9 cellular contexts compared by ENCODE assay signal in genomic region chr9:88106492-88106891, GRCh38. TPM values are rescaled to one million over a fixed set of nuclear protein-coding genes. Genes with fewer than 3 reads are reported as not detected.
DNase-seq lines count a peak whose midpoint lies in the region; ATAC-seq, FAIRE-seq and TF ChIP-seq lines count a peak whose summit lies in the region.
"Had no signal": no experiment of that assay in that cellular context is flagged by ENCODE, and none has a peak within 500 bp of the region (broad histone marks: within the 10 kb centered on the region; RNA-seq: fewer than 3 reads in every experiment).

No MANE protein-coding gene starts in this region.

- 3% methylated on average over 4 of the region's 4 CpGs for whole genome bisulfite sequencing in GM12878 (ENCODE audit: insufficient coverage, insufficient replicate concordance, low lambda C conversion rate, missing lambda C conversion rate)
- 23% methylated on average over 4 of the region's 4 CpGs for WGBS in right lobe of liver (ENCODE audit: insufficient coverage, low coverage, low lambda C conversion rate, missing lambda C conversion rate)

- DNase-seq in D721Med (ENCODE audit: insufficient read length, low spot score) (no peak), KBM-7 (peak; percentile 44), GM12878 (ENCODE audit: low read depth, low spot score) (no peak), right lobe of liver (no peak), GM20000 (ENCODE audit: low spot score) (no peak), NCI-H1436 (lab: John Stamatoyannopoulos, UW) (no peak)

- H3K9me3 ChIP-seq in GM12878 (replicated peaks; ENCODE audit: control insufficient read depth, insufficient read depth, low read length) (no peaks in the 10 kb centered on the region; the same call in 2 of the 3 replicates), right lobe of liver (no peaks in the 10 kb centered on the region)

- H3K27me3 ChIP-seq in GM12878 (replicated peaks in 1 of 2; ENCODE audit: control insufficient read depth in 2 of 2, insufficient read depth in 2 of 2, low read length in 1 of 2) (no peaks in the 10 kb centered on the region), right lobe of liver (no peaks in the 10 kb centered on the region)

- H4K20me1 ChIP-seq in GM12878 (ENCODE audit: control insufficient read depth, insufficient read depth): no peaks in the 10 kb centered on the region

- H3K4me3 ChIP-seq in GM12878 (no peak overlapping the region), right lobe of liver (no peak overlapping the region)

- in situ Hi-C loops in KBM-7 (cut with MboI; ENCODE audit: low pct_unique_long_range_greater_than_20kb, low sequenced_read_pairs): no loop called here
- in situ Hi-C loops in GM12878 (cut with MboI): no loop called here

- no peak overlapping the region for H3K4me2 ChIP-seq in GM12878 (ENCODE audit: control insufficient read depth, insufficient read depth)

- no peaks in the 10 kb centered on the region for H3K36me3 ChIP-seq in GM12878 (ENCODE audit: control insufficient read depth in 2 of 2, insufficient read depth in 2 of 2, low read length in 1 of 2)
- no peaks in the 10 kb centered on the region for H3K36me3 ChIP-seq in right lobe of liver

- H3K79me2 ChIP-seq in GM12878 (ENCODE audit: control insufficient read depth, insufficient read depth, low read length): no peaks in the 10 kb centered on the region

- TF ChIP-seq RAD21 in GM12878 (IDR thresholded peaks at IDR 0.05; ENCODE audit: insufficient read depth, low read depth, low read length): peak; percentile 41

- POLR2A ChIA-PET in GM12878 (lab: Charles Lee): no interaction called here

- ATAC-seq in GM12878 (no peak), right lobe of liver (peak; percentile 82 to 99 (median 92)), HG02870 (IDR thresholded peaks at IDR 0.05; ENCODE audit: unreplicated experiment) (no peak), HG03439 (IDR thresholded peaks at IDR 0.05; ENCODE audit: unreplicated experiment) (no peak)

- TF ChIP-seq POLR2A in GM12878 (IDR thresholded peaks at IDR 0.05; ENCODE audit: low read depth, low read length): no peak
- TF ChIP-seq POLR2A in right lobe of liver (IDR thresholded peaks at IDR 0.05): no peak

- RAD21 ChIA-PET in GM12878 (lab: Charles Lee; ENCODE audit: unreplicated experiment): no interaction called here

- no peak overlapping the region for H3K9ac ChIP-seq in GM12878 (ENCODE audit: control insufficient read depth, insufficient read depth, low read length)

- no peak overlapping the region for H3K27ac ChIP-seq in GM12878 (ENCODE audit: control insufficient read depth, insufficient read depth)
- no peak overlapping the region for H3K27ac ChIP-seq in right lobe of liver

- no peak for TF ChIP-seq EP300 in GM12878 (IDR thresholded peaks at IDR 0.05; ENCODE audit: borderline replicate concordance in 1 of 2, control insufficient read depth in 1 of 2, low read depth in 2 of 2, low read length in 2 of 2)

- FAIRE-seq in D721Med (lab: Jason Lieb, UNC): no peak
- no peak for FAIRE-seq in GM12878 (lab: Jason Lieb, UNC)

- TF ChIP-seq CTCF in D721Med (IDR thresholded peaks at IDR 0.05; ENCODE audit: insufficient read depth, missing control alignments) (peak; percentile 43), GM12878 (IDR thresholded peaks at IDR 0.05 in 2 of 3, conservative IDR thresholded peaks at IDR 0.05 in 1 of 3; ENCODE audit: control insufficient read depth in 2 of 3, extremely low read depth in 1 of 3, insufficient read depth in 1 of 3, low read depth in 3 of 3, low read length in 3 of 3) (peak in 2 of 3 experiments; percentile 4 to 27; a peak in 3 of 6 replicates), right lobe of liver (IDR thresholded peaks at IDR 0.05) (peak; percentile 58 to 82 (median 64)), GM20000 (IDR thresholded peaks at IDR 0.05; ENCODE audit: extremely low read depth, missing control alignments) (no peak)

- H2AFZ ChIP-seq in GM12878 (ENCODE audit: control insufficient read depth, low read depth, low read length): no peak overlapping the region

- intact Hi-C loops in GM12878 (cut with micrococcal nuclease; ENCODE audit: unreplicated experiment): no loop called here
- intact Hi-C loops in right lobe of liver (cut with DNase I): loop anchor here in 1 of 2 donors (5.0 kb wide), 1 partner anchor 471 kb away; no protein-coding TSS in a partner anchor

- CTCF ChIA-PET in GM12878 (lab: Yijun Ruan, JAX): no interaction called here

- BruUV-seq in GM12878 (replicated peaks; lab: Mats Ljungman, UMichigan): no TSS peak

- no peaks in the 10 kb centered on the region for H3K4me1 ChIP-seq in GM12878 (ENCODE audit: control insufficient read depth, insufficient read depth, low read length)
- no peaks in the 10 kb centered on the region for H3K4me1 ChIP-seq in right lobe of liver

- SMC1A ChIA-PET in GM12878 (lab: Charles Lee; ENCODE audit: uncharacterized antibody, unreplicated experiment): no interaction called here

TF ChIP-seq in GM12878, 131 proteins besides CTCF, POLR2A, EP300 and RAD21:
- no peak for TF ChIP-seq SUPT20H (IDR thresholded peaks at IDR 0.05; ENCODE audit: borderline replicate concordance, control insufficient read depth, low read depth, low read length)
- peak; percentile 22; the same call in 1 of the 2 replicates for TF ChIP-seq SMC3 (IDR thresholded peaks at IDR 0.05; ENCODE audit: borderline replicate concordance, low read length)

RNA-seq across cellular contexts. Expression of gene SPATA31C2, which starts 31.8 kb away (rescaled TPM):
- total RNA-seq in GM12878 (2013; cell fraction: nucleolus; rRNA removed): not detected in 2 replicates
- not detected in 2 replicates for total RNA-seq in GM12878 (2014; rRNA removed)
- not detected in 2 replicates for total RNA-seq in GM12878 (2014; rRNA removed; fragmentation: Illumina TruSeq; extraction: Trizol)
- not detected in 2 replicates for total RNA-seq in GM12878 (2021)
- not detected for polyA plus RNA-seq in GM12878 (2011; ENCODE audit: low read depth)
- not detected in 2 replicates for polyA plus RNA-seq in GM12878 (2011; rRNA removed)
- polyA plus RNA-seq in GM12878 (2011; cell fraction: cytosol; rRNA removed): not detected in 2 replicates
- polyA plus RNA-seq in GM12878 (2011; cell fraction: nucleus; rRNA removed): not detected in 2 replicates
- not detected in 2 replicates for polyA plus RNA-seq in GM12878 (2012)
- polyA plus RNA-seq in GM12878 (2014; fragmentation: Illumina TruSeq; extraction: Trizol): not detected in 2 replicates
- polyA plus RNA-seq in GM12878 (2014; fragmentation: Nextera tagmentation; extraction: Ambion mirVana): not detected
- not detected in 2 replicates for polyA plus RNA-seq in GM12878 (2014; rRNA removed)
- not detected for polyA plus RNA-seq in GM12878 (2016; fragmentation: Nextera tagmentation; extraction: Ambion mirVana)
- not detected in 2 replicates for polyA minus RNA-seq in GM12878 (2011; rRNA and poly(A)+ RNA removed)
- polyA minus RNA-seq in GM12878 (2011; cell fraction: cytosol; rRNA and poly(A)+ RNA removed): not detected in 2 replicates
- not detected in 2 replicates for polyA minus RNA-seq in GM12878 (2011; cell fraction: nucleus; rRNA and poly(A)+ RNA removed)
- not detected for total RNA-seq in right lobe of liver
- polyA plus RNA-seq: IgD-negative memory B cell had no signal

Comparison
In these comparisons a context has a peak if more than half of its experiments do, and no peak if none do; other contexts are left out.
1. ATAC-seq: peak in right lobe of liver (4 of 4); none in GM12878 (single experiment), HG02870 (single experiment) and HG03439 (single experiment).